In the genomic region with DNA sequence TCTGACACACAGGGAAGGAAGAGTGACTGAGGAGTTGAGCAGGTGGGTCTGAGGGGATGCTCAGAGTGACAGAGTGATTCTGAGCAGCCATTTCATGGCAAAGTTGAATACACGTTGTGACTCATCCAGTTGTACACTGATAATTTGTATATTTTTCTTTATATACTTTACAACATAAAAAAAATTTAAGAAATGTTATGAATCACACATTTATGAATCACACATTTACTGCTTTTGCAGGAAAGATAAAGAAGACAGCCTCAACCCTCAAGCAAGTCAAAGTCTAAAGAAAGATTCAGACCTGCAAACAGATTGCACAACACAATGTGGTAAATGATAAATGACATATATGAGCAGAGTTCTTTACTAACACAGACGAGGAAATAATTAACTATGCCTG, we compare ENCODE assay signal across 13 cellular contexts. TPM values are rescaled to one million over a fixed set of nuclear protein-coding genes. Genes with fewer than 3 reads are reported as not detected.
DNase-seq lines count a peak whose midpoint lies in the region; ATAC-seq, FAIRE-seq and TF ChIP-seq lines count a peak whose summit lies in the region.
"Had no signal": no experiment of that assay in that cellular context is flagged by ENCODE, and none has a peak within 500 bp of the region (broad histone marks: within the 10 kb centered on the region; RNA-seq: fewer than 3 reads in every experiment).

No MANE protein-coding gene starts in this region.

- intact Hi-C loops in MCF 10A (cut with micrococcal nuclease) = loop anchor here (1.0 kb wide), 2 partner anchors 21 to 124 kb away; a partner anchor contains a TSS
- intact Hi-C loops in breast epithelium (cut with DNase I; ENCODE audit: low total_unique reads) = no loop called here

- no peaks in the 10 kb centered on the region for H3K9me3 Mint-ChIP-seq in MCF 10A (ENCODE audit: unreplicated experiment)
- no peaks in the 10 kb centered on the region for H3K9me3 Mint-ChIP-seq in nephron progenitor cell

- TF ChIP-seq POLR2A in breast epithelium (IDR thresholded peaks at IDR 0.05) = no peak

- peaks cover 11% of the 10 kb centered on the region for H3K4me1 Mint-ChIP-seq in MCF 10A (ENCODE audit: insufficient read depth, unreplicated experiment)
- H3K4me1 Mint-ChIP-seq in nephron progenitor cell = no peaks in the 10 kb centered on the region

- BruUV-seq in MCF 10A (replicated peaks; lab: Mats Ljungman, UMichigan) = no TSS peak

- no peak overlapping the region for H3K27ac ChIP-seq in breast epithelium
- H3K27ac ChIP-seq: cardiac muscle cell, skin epidermis had no signal

- no peaks in the 10 kb centered on the region for H3K36me3 ChIP-seq in breast epithelium
- H3K36me3 ChIP-seq: cardiac muscle cell had no signal

- no peak for ATAC-seq in GM21381 (IDR thresholded peaks at IDR 0.05; ENCODE audit: unreplicated experiment)

- CTCF ChIA-PET in MCF 10A (lab: Yijun Ruan, JAX) = interaction anchor here (0.6 to 1.1 kb wide), 2 partner anchors 38 kb away, joined by 3 to 7 read pairs; no protein-coding TSS in a partner anchor

- no peaks in the 10 kb centered on the region for H3K27me3 Mint-ChIP-seq in MCF 10A (ENCODE audit: insufficient read depth, unreplicated experiment)
- peaks cover 3% of the 10 kb centered on the region for H3K27me3 Mint-ChIP-seq in nephron progenitor cell (ENCODE audit: low read depth, poor library complexity)

- H3K4me1 ChIP-seq in breast epithelium = no peaks in the 10 kb centered on the region

- no peak overlapping the region for H3K4me3 ChIP-seq in breast epithelium
- H3K4me3 ChIP-seq in fibroblast of villous mesenchyme (ENCODE audit: low read depth, low read length) = no peak overlapping the region
- H3K4me3 ChIP-seq: cardiac muscle cell, skin epidermis had no signal

- DNase-seq in MCF 10A (ENCODE audit: unreplicated experiment) (peak; percentile 84), breast epithelium (ENCODE audit: low spot score in 2 of 2) (no peak), SW480 (ENCODE audit: low spot score) (peak; percentile 14), fibroblast of villous mesenchyme (ENCODE audit: low read depth) (peak; percentile 83), urothelium cell line (ENCODE audit: low spot score) (peak; percentile 23), SKM-1 (lab: John Stamatoyannopoulos, UW; ENCODE audit: unreplicated experiment) (no peak), nephron progenitor cell (no peak)
- DNase-seq: C1 segment of cervical spinal cord, midbrain, NCI-H1694 had no signal

- TF ChIP-seq CTCF in MCF 10A (IDR thresholded peaks at IDR 0.05; ENCODE audit: unreplicated experiment) (no peak), breast epithelium (IDR thresholded peaks at IDR 0.05) (no peak), fibroblast of villous mesenchyme (IDR thresholded peaks at IDR 0.05; ENCODE audit: insufficient read depth, low read depth, low read length) (no peak), nephron progenitor cell (IDR thresholded peaks at IDR 0.05) (no peak)

- POLR2A ChIA-PET in MCF 10A (lab: Yijun Ruan, JAX) = interaction anchor here (0.7 to 3.2 kb wide), 3 partner anchors 13 to 337 kb away, joined by 3 to 17 read pairs (median 4); a partner anchor contains a TSS

- H3K36me3 Mint-ChIP-seq in MCF 10A (ENCODE audit: insufficient read depth, unreplicated experiment) (no peaks in the 10 kb centered on the region), nephron progenitor cell (ENCODE audit: low read depth) (no peaks in the 10 kb centered on the region)

- no peak overlapping the region for H3K4me3 Mint-ChIP-seq in MCF 10A (ENCODE audit: unreplicated experiment)
- H3K4me3 Mint-ChIP-seq in nephron progenitor cell = no peak overlapping the region

- H3K27me3 ChIP-seq in breast epithelium = no peaks in the 10 kb centered on the region
- H3K27me3 ChIP-seq: cardiac muscle cell had no signal

- no peak overlapping the region for H3K27ac Mint-ChIP-seq in MCF 10A (ENCODE audit: low read depth, unreplicated experiment)
- H3K27ac Mint-ChIP-seq in nephron progenitor cell = no peak overlapping the region

- FAIRE-seq in urothelium cell line (lab: Jason Lieb, UNC) = no peak

- H3K9me3 ChIP-seq in breast epithelium = no peaks in the 10 kb centered on the region

RNA-seq across cellular contexts. Expression of a gene that starts 21.0 kb away (rescaled TPM):
- total RNA-seq in MCF 10A (2022) (45.5 and 62.2 TPM in 2 replicates), breast epithelium (10 to 100 TPM; 32.0 to 42.6 (median 32.4) TPM), fibroblast of villous mesenchyme (39.0 and 51.4 TPM in 2 replicates)

Comparison
In these comparisons a context has a peak if more than half of its experiments do, and no peak if none do; other contexts are left out.
1. DNase-seq: peak in MCF 10A (single experiment), SW480 (single experiment), fibroblast of villous mesenchyme (single experiment) and urothelium cell line (single experiment); none in breast epithelium (0 of 2), SKM-1 (single experiment) and nephron progenitor cell (single experiment).